In the genomic region with DNA sequence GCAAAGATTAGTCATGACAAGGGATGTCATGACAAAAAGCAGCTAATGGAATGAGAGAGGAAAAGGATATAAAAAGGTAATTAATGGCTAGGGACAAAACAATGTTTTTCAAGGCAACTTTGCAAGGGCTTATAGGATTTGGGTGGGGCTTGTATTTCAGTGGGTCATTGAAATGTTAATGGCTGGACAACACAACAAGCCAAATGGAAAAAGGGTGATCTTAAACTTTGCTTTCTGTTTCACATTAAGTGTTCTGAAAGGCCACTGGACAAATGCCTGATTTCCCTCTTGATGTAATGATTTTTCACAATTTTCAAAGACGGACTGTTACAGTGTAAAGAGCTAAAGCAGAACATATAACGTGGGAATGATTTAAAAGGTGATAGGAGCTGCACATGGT, we compare ENCODE assay signal across 1 cellular context.
TF ChIP-seq lines count a peak whose summit lies in the region.

No MANE protein-coding gene starts in this region.

TF ChIP-seq in GM12878, 131 proteins besides CTCF, POLR2A, EP300 and RAD21 (continued from another document):
- TF ChIP-seq, protein P1, sequence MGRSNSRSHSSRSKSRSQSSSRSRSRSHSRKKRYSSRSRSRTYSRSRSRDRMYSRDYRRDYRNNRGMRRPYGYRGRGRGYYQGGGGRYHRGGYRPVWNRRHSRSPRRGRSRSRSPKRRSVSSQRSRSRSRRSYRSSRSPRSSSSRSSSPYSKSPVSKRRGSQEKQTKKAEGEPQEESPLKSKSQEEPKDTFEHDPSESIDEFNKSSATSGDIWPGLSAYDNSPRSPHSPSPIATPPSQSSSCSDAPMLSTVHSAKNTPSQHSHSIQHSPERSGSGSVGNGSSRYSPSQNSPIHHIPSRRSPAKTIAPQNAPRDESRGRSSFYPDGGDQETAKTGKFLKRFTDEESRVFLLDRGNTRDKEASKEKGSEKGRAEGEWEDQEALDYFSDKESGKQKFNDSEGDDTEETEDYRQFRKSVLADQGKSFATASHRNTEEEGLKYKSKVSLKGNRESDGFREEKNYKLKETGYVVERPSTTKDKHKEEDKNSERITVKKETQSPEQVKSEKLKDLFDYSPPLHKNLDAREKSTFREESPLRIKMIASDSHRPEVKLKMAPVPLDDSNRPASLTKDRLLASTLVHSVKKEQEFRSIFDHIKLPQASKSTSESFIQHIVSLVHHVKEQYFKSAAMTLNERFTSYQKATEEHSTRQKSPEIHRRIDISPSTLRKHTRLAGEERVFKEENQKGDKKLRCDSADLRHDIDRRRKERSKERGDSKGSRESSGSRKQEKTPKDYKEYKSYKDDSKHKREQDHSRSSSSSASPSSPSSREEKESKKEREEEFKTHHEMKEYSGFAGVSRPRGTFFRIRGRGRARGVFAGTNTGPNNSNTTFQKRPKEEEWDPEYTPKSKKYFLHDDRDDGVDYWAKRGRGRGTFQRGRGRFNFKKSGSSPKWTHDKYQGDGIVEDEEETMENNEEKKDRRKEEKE (IDR thresholded peaks at IDR 0.05) = no peak
- TF ChIP-seq ESRRA (IDR thresholded peaks at IDR 0.05; ENCODE audit: low read length) (no peak), TBL1XR1 (IDR thresholded peaks at IDR 0.05; ENCODE audit: low read depth, low read length) (no peak), SMC3 (IDR thresholded peaks at IDR 0.05; ENCODE audit: borderline replicate concordance, low read length) (no peak), TAF1 (IDR thresholded peaks at IDR 0.05; ENCODE audit: borderline replicate concordance, low read depth, low read length) (no peak), GATAD2B (conservative IDR thresholded peaks at IDR 0.05; ENCODE audit: low read depth) (no peak), ETV6 (conservative IDR thresholded peaks at IDR 0.05 in 1 of 2, IDR thresholded peaks at IDR 0.05 in 1 of 2; ENCODE audit: borderline replicate concordance in 1 of 2, low read depth in 1 of 2) (no peak), PML (IDR thresholded peaks at IDR 0.05; ENCODE audit: low read length) (no peak), SMAD1 (IDR thresholded peaks at IDR 0.05; ENCODE audit: low read depth, partially characterized antibody) (no peak), RBBP5 (conservative IDR thresholded peaks at IDR 0.05) (no peak), RFX5 (IDR thresholded peaks at IDR 0.05; ENCODE audit: low read depth, low read length) (no peak), NFYA (IDR thresholded peaks at IDR 0.05; ENCODE audit: borderline replicate concordance, low read depth, low read length) (no peak)
- TF ChIP-seq, protein P2, sequence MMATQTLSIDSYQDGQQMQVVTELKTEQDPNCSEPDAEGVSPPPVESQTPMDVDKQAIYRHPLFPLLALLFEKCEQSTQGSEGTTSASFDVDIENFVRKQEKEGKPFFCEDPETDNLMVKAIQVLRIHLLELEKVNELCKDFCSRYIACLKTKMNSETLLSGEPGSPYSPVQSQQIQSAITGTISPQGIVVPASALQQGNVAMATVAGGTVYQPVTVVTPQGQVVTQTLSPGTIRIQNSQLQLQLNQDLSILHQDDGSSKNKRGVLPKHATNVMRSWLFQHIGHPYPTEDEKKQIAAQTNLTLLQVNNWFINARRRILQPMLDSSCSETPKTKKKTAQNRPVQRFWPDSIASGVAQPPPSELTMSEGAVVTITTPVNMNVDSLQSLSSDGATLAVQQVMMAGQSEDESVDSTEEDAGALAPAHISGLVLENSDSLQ (IDR thresholded peaks at IDR 0.05) = no peak
- TF ChIP-seq, protein P3, sequence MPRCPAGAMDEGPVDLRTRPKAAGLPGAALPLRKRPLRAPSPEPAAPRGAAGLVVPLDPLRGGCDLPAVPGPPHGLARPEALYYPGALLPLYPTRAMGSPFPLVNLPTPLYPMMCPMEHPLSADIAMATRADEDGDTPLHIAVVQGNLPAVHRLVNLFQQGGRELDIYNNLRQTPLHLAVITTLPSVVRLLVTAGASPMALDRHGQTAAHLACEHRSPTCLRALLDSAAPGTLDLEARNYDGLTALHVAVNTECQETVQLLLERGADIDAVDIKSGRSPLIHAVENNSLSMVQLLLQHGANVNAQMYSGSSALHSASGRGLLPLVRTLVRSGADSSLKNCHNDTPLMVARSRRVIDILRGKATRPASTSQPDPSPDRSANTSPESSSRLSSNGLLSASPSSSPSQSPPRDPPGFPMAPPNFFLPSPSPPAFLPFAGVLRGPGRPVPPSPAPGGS (IDR thresholded peaks at IDR 0.05; ENCODE audit: borderline replicate concordance, insufficient read depth, low read depth, low read length, poor library complexity, severe bottlenecking) = no peak
